In the genomic region with DNA sequence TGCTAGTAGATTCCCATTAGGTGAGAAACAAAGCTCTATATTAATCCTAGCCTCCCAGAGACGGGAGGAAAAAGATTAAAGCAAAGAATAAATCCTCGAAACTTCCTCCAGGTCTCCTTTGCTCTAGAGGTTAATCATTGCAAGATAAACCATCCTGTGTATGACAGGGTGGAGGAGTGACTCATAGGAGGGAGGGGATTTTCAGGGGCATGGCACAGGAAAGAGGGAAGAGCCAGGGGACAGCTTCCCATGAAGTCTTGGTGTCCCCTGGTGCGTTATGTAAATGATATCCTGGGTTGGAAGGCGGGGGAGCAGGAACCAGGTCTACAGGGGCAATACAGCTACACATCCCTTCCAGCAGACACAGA, we compare ENCODE assay signal across 12 cellular contexts. TPM values are rescaled to one million over a fixed set of nuclear protein-coding genes. Genes with fewer than 3 reads are reported as not detected.
DNase-seq lines count a peak whose midpoint lies in the region; ATAC-seq and TF ChIP-seq lines count a peak whose summit lies in the region.
"Had no signal": no experiment of that assay in that cellular context is flagged by ENCODE, and none has a peak within 500 bp of the region (broad histone marks: within the 10 kb centered on the region; RNA-seq: fewer than 3 reads in every experiment).

No MANE protein-coding gene starts in this region.

- peaks cover 8% of the 10 kb centered on the region for H3K9me3 Mint-ChIP-seq in activated T-helper 2 cell treated with anti-CD3 and anti-CD28 coated beads, Interferon-gamma antibody, Interleukin-2, Interleukin-4, amounts not matched to agents 10 μg/mL and 5 μg/mL and 100 μg/mL, durations not matched to agents 14 hours and 24 hours and 36 hours
- H3K9me3 Mint-ChIP-seq in CD14-positive monocyte = peaks cover 0 to 14% (median 3%) of the 10 kb centered on the region in 7 donors

- no peak overlapping the region for H3K27ac Mint-ChIP-seq in activated T-helper 2 cell treated with anti-CD3 and anti-CD28 coated beads, Interferon-gamma antibody, Interleukin-2, Interleukin-4, amounts not matched to agents 10 μg/mL and 5 μg/mL and 100 μg/mL, durations not matched to agents 14 hours and 24 hours and 36 hours
- no peak overlapping the region for H3K27ac Mint-ChIP-seq in CD14-positive monocyte

- WGBS in prostate gland = 17% methylated on average over 4 of the region's 4 CpGs
- WGBS in heart right ventricle, 2 donors = 39 to 53% methylated on average over 4 of the region's 4 CpGs

- H3K36me3 ChIP-seq in prostate gland (no peaks in the 10 kb centered on the region), heart right ventricle (no peaks in the 10 kb centered on the region)

- H3K4me1 ChIP-seq in prostate gland (replicated peaks) (no peaks in the 10 kb centered on the region), heart right ventricle (peaks cover 0 to 5% (median 0%) of the 10 kb centered on the region in 9 donors)

- H3K27me3 ChIP-seq in prostate gland (replicated peaks; ENCODE audit: insufficient read depth) (no peaks in the 10 kb centered on the region), heart right ventricle (no peaks in the 10 kb centered on the region)

- TF ChIP-seq CTCF in fibroblast of villous mesenchyme (IDR thresholded peaks at IDR 0.05; ENCODE audit: insufficient read depth, low read depth, low read length) = no peak
- TF ChIP-seq CTCF in prostate gland (IDR thresholded peaks at IDR 0.05) = no peak
- TF ChIP-seq CTCF in CD14-positive monocyte (IDR thresholded peaks at IDR 0.05) = no peak
- TF ChIP-seq CTCF in heart right ventricle (IDR thresholded peaks at IDR 0.05) = no peak

- H3K4me1 Mint-ChIP-seq in activated T-helper 2 cell treated with anti-CD3 and anti-CD28 coated beads, Interferon-gamma antibody, Interleukin-2, Interleukin-4, amounts not matched to agents 10 μg/mL and 5 μg/mL and 100 μg/mL, durations not matched to agents 14 hours and 24 hours and 36 hours (ENCODE audit: low read depth) = peaks cover 14% of the 10 kb centered on the region
- no peaks in the 10 kb centered on the region for H3K4me1 Mint-ChIP-seq in CD14-positive monocyte

- no peak overlapping the region for H3K4me3 Mint-ChIP-seq in activated T-helper 2 cell treated with anti-CD3 and anti-CD28 coated beads, Interferon-gamma antibody, Interleukin-2, Interleukin-4, amounts not matched to agents 10 μg/mL and 5 μg/mL and 100 μg/mL, durations not matched to agents 14 hours and 24 hours and 36 hours (ENCODE audit: low read depth)
- no peak overlapping the region for H3K4me3 Mint-ChIP-seq in CD14-positive monocyte

- ATAC-seq in heart right ventricle = no peak

- TF ChIP-seq POLR2A in prostate gland (IDR thresholded peaks at IDR 0.05) = no peak

- H3K9me3 ChIP-seq in prostate gland = no peaks in the 10 kb centered on the region
- peaks cover 0 to 15% (median 4%) of the 10 kb centered on the region in 11 donors for H3K9me3 ChIP-seq in heart right ventricle

- peaks cover 5% of the 10 kb centered on the region for H3K36me3 Mint-ChIP-seq in activated T-helper 2 cell treated with anti-CD3 and anti-CD28 coated beads, Interferon-gamma antibody, Interleukin-2, Interleukin-4, amounts not matched to agents 10 μg/mL and 5 μg/mL and 100 μg/mL, durations not matched to agents 14 hours and 24 hours and 36 hours (ENCODE audit: low read depth)
- no peaks in the 10 kb centered on the region for H3K36me3 Mint-ChIP-seq in CD14-positive monocyte

- DNase-seq in ELF-1 (ENCODE audit: low read depth, low spot score) (peak; percentile 20), RKO (ENCODE audit: low spot score) (peak; percentile 41), fibroblast of villous mesenchyme (ENCODE audit: low read depth) (peak; percentile 46), prostate gland (ENCODE audit: low spot score) (peak; percentile 20), CD14-positive monocyte (ENCODE audit: low spot score) (no peak), heart right ventricle (no peak)
- no peak for DNase-seq in activated T-helper 2 cell treated with anti-CD3 and anti-CD28 coated beads, Interferon-gamma antibody, Interleukin-2, Interleukin-4, amounts not matched to agents 10 μg/mL and 5 μg/mL and 100 μg/mL, durations not matched to agents 14 hours and 24 hours and 36 hours (ENCODE audit: low spot score)
- DNase-seq in stimulated activated CD4-positive, alpha-beta T cell treated with anti-CD3 and anti-CD28 coated beads, Interleukin-2, amount 100 ng/mL, for 24 hours = no peak
- DNase-seq: DMS79; NCI-H2029 treated with DMSO at 0.1 percent for 48 hours; stimulated activated naive CD4-positive, alpha-beta T cell had no signal

- no peak overlapping the region for H3K4me3 ChIP-seq in fibroblast of villous mesenchyme (ENCODE audit: low read depth, low read length)
- peak overlapping the region; percentile 26 to 33 for H3K4me3 ChIP-seq in prostate gland
- H3K4me3 ChIP-seq in heart right ventricle = no peak overlapping the region

- H3K27me3 Mint-ChIP-seq in activated T-helper 2 cell treated with anti-CD3 and anti-CD28 coated beads, Interferon-gamma antibody, Interleukin-2, Interleukin-4, amounts not matched to agents 10 μg/mL and 5 μg/mL and 100 μg/mL, durations not matched to agents 14 hours and 24 hours and 36 hours (ENCODE audit: low read depth) = no peaks in the 10 kb centered on the region
- peaks cover 0 to 4% (median 2%) of the 10 kb centered on the region in 3 donors for H3K27me3 Mint-ChIP-seq in CD14-positive monocyte (ENCODE audit: low read depth in 3 of 3)

- intact Hi-C loops in prostate gland (cut with DNase I) = loop anchor here (2.0 kb wide), 1 partner anchor 84 kb away; no protein-coding TSS in a partner anchor
- intact Hi-C loops in activated T-helper 2 cell treated with anti-CD3 and anti-CD28 coated beads, Interferon-gamma antibody, Interleukin-2, Interleukin-4, amounts not matched to agents 10 μg/mL and 5 μg/mL and 100 μg/mL, durations not matched to agents 14 hours and 24 hours and 36 hours (cut with micrococcal nuclease) = no loop called here
- intact Hi-C loops in CD14-positive monocyte (cut with micrococcal nuclease) = no loop called here
- intact Hi-C loops in heart right ventricle (cut with DNase I) = no loop called here

- H3K27ac ChIP-seq in prostate gland (peak overlapping the region; percentile 56 to 65), heart right ventricle (no peak overlapping the region)

RNA-seq across cellular contexts. Expression of gene CYP3A5, which starts 0.8 kb away (rescaled TPM):
- total RNA-seq in fibroblast of villous mesenchyme = under 0.01 and 0.43 TPM in 2 replicates
- 10 to 100 TPM; 80.5 to 88.9 TPM for total RNA-seq in prostate gland
- total RNA-seq in activated T-helper 2 cell treated with anti-CD3 and anti-CD28 coated beads, Interferon-gamma antibody, Interleukin-2, Interleukin-4, amounts not matched to agents 10 μg/mL and 5 μg/mL and 100 μg/mL, durations not matched to agents 14 hours and 24 hours and 36 hours = not detected in 2 replicates
- under 1 TPM in 1 of 2 donors, not detected in 1; 0.05 TPM for polyA plus RNA-seq in CD14-positive monocyte
- total RNA-seq in heart right ventricle = not detected
- under 1 TPM in 1 of 2 donors, not detected in 1; 0.03 TPM for polyA plus RNA-seq in heart right ventricle
- total RNA-seq: T-helper 2 cell treated with Interferon-gamma antibody and Interleukin-4, amounts not matched to agents 100 ng/mL and 5 ng/mL, for 36 hours had no signal

RNA-seq across cellular contexts. Expression of gene CYP3A7, which starts 56.0 kb away (rescaled TPM):
- total RNA-seq in fibroblast of villous mesenchyme (not detected in 2 replicates), prostate gland (not detected), heart right ventricle (not detected)
- not detected in 2 replicates for total RNA-seq in activated T-helper 2 cell treated with anti-CD3 and anti-CD28 coated beads, Interferon-gamma antibody, Interleukin-2, Interleukin-4, amounts not matched to agents 10 μg/mL and 5 μg/mL and 100 μg/mL, durations not matched to agents 14 hours and 24 hours and 36 hours
- polyA plus RNA-seq in CD14-positive monocyte (not detected), heart right ventricle (not detected)
- total RNA-seq: T-helper 2 cell treated with Interferon-gamma antibody and Interleukin-4, amounts not matched to agents 100 ng/mL and 5 ng/mL, for 36 hours had no signal

Comparison
In these comparisons a context has a peak if more than half of its experiments do, and no peak if none do; other contexts are left out.
1. DNase-seq: peak in ELF-1 (single experiment), RKO (single experiment), fibroblast of villous mesenchyme (single experiment) and prostate gland (single experiment); none in activated T-helper 2 cell treated with anti-CD3 and anti-CD28 coated beads, Interferon-gamma antibody, Interleukin-2, Interleukin-4, amounts not matched to agents 10 μg/mL and 5 μg/mL and 100 μg/mL, durations not matched to agents 14 hours and 24 hours and 36 hours (single experiment), CD14-positive monocyte (single experiment), stimulated activated CD4-positive, alpha-beta T cell treated with anti-CD3 and anti-CD28 coated beads, Interleukin-2, amount 100 ng/mL, for 24 hours (0 of 2) and heart right ventricle (0 of 2).
2. H3K4me3 ChIP-seq: peak in prostate gland (2 of 2); none in fibroblast of villous mesenchyme (single experiment) and heart right ventricle (0 of 10).
3. H3K27ac ChIP-seq: peak in prostate gland (2 of 2); none in heart right ventricle (0 of 10).
4. RNA of gene CYP3A5, which starts 0.8 kb away (total RNA-seq): 80.5 to 88.9 TPM in prostate gland; under 0.01 to 0.43 TPM in fibroblast of villous mesenchyme, not detected in activated T-helper 2 cell treated with anti-CD3 and anti-CD28 coated beads, Interferon-gamma antibody, Interleukin-2, Interleukin-4, amounts not matched to agents 10 μg/mL and 5 μg/mL and 100 μg/mL, durations not matched to agents 14 hours and 24 hours and 36 hours and not detected in heart right ventricle; every median in the first group is over 10 times any median in the second.